ENCODE assay signal across 1 cellular context in genomic region chr11:614583-615452, GRCh38.
TF ChIP-seq lines count a peak whose summit lies in the region.

No MANE protein-coding gene starts in this region.

TF ChIP-seq in HepG2, 621 proteins besides CTCF, POLR2A, EP300 and RAD21:
- TF ChIP-seq ZFP91 (CRISPR knock-in tag; IDR thresholded peaks at IDR 0.05; ENCODE audit: borderline replicate concordance) (peak; percentile 29; the same call in 1 of the 2 replicates), ZNF350 (CRISPR knock-in tag; IDR thresholded peaks at IDR 0.05; ENCODE audit: borderline replicate concordance, low read depth) (no peak), AGO2 (optimal IDR thresholded peaks at IDR 0.05; ENCODE audit: low read depth, low read length) (peak; percentile 82)
